ENCODE assay signal across 16 cellular contexts in genomic region chr16:4110065-4110464, GRCh38. TPM values are rescaled to one million over a fixed set of nuclear protein-coding genes. Genes with fewer than 3 reads are reported as not detected.
DNase-seq lines count a peak whose midpoint lies in the region; ATAC-seq and TF ChIP-seq lines count a peak whose summit lies in the region.
"Had no signal": no experiment of that assay in that cellular context is flagged by ENCODE, and none has a peak within 500 bp of the region (broad histone marks: within the 10 kb centered on the region; RNA-seq: fewer than 3 reads in every experiment).

No MANE protein-coding gene starts in this region.

- peak overlapping the region; percentile 82 for H3K27ac ChIP-seq in mesodermal cell (ENCODE audit: low read depth, low read length, severe bottlenecking)
- H3K27ac ChIP-seq: GM23248, HL-60 had no signal

- H3K27me3 Mint-ChIP-seq in Caco-2 (ENCODE audit: insufficient read depth, unreplicated experiment) = no peaks in the 10 kb centered on the region
- H3K27me3 Mint-ChIP-seq in WTC11 (ENCODE audit: low read depth) = peaks cover 13% of the 10 kb centered on the region

- H3K4me1 Mint-ChIP-seq in Caco-2 (ENCODE audit: low read depth, unreplicated experiment) (peaks cover 24% of the 10 kb centered on the region), WTC11 (peaks cover 43% of the 10 kb centered on the region)
- peaks cover 79% of the 10 kb centered on the region for H3K4me1 Mint-ChIP-seq in stimulated activated effector memory CD8-positive, alpha-beta T cell treated with anti-CD3 and anti-CD28 coated beads, Interleukin-12 subunit alpha, Interleukin-12 subunit beta, amount 100 ng/mL, for 72 hours

- no TSS peak for BruUV-seq in Caco-2 (replicated peaks; lab: Mats Ljungman, UMichigan)

- no peak overlapping the region for H3K4me3 ChIP-seq in Caco-2 (ENCODE audit: low read depth, low read length)
- no peak overlapping the region for H3K4me3 ChIP-seq in mesodermal cell (ENCODE audit: extremely low read depth, insufficient read depth, low read length, poor library complexity, severe bottlenecking)
- H3K4me3 ChIP-seq: GM23248, K562 had no signal

- no peaks in the 10 kb centered on the region for H3K9me3 Mint-ChIP-seq in Caco-2 (ENCODE audit: unreplicated experiment)
- no peaks in the 10 kb centered on the region for H3K9me3 Mint-ChIP-seq in WTC11
- no peaks in the 10 kb centered on the region for H3K9me3 Mint-ChIP-seq in stimulated activated effector memory CD8-positive, alpha-beta T cell treated with anti-CD3 and anti-CD28 coated beads, Interleukin-12 subunit alpha, Interleukin-12 subunit beta, amount 100 ng/mL, for 72 hours

- TF ChIP-seq CTCF in Caco-2 (IDR thresholded peaks at IDR 0.05; ENCODE audit: insufficient read depth in 1 of 2, low read depth in 1 of 2, low read length in 1 of 2, severe bottlenecking in 1 of 2, unreplicated experiment in 1 of 2) = no peak
- TF ChIP-seq CTCF in WTC11 (IDR thresholded peaks at IDR 0.05) = no peak

- WGBS in mesodermal cell (ENCODE audit: insufficient coverage in 2 of 2), 2 experiments = 90 to 96% methylated on average over 5 to 10 of the region's 13 CpGs

- H3K27ac Mint-ChIP-seq in Caco-2 (ENCODE audit: unreplicated experiment) (peak overlapping the region; percentile 10), WTC11 (peak overlapping the region; percentile 20; the same call in 1 of the 2 replicates)
- peak overlapping the region; percentile 48 for H3K27ac Mint-ChIP-seq in stimulated activated effector memory CD8-positive, alpha-beta T cell treated with anti-CD3 and anti-CD28 coated beads, Interleukin-12 subunit alpha, Interleukin-12 subunit beta, amount 100 ng/mL, for 72 hours

- CTCF ChIA-PET in Caco-2 (lab: Charles Lee) (no interaction called here), WTC11 (lab: Charles Lee) (interaction anchor here (1.0 kb wide), 1 partner anchor 127 kb away, joined by 3 read pairs; no protein-coding TSS in a partner anchor)

- DNase-seq in Caco-2 (no peak), WTC11 (ENCODE audit: low spot score) (no peak), cerebellar nuclear complex (lab: John Stamatoyannopoulos, UW) (no peak), NCI-H1105 treated with DMSO at 0.1 percent for 48 hours (lab: John Stamatoyannopoulos, UW) (no peak)
- no peak for DNase-seq in stimulated activated effector memory CD8-positive, alpha-beta T cell treated with anti-CD3 and anti-CD28 coated beads, Interleukin-12 subunit alpha, Interleukin-12 subunit beta, amount 100 ng/mL, for 72 hours (ENCODE audit: low spot score in 2 of 2)
- DNase-seq: BE2C, DMS 273 treated with DMSO at 0.1 percent for 48 hours, NCI-H1092, NCI-H1694 treated with DMSO at 0.1 percent for 48 hours, NCI-H446 treated with DMSO at 0.1 percent for 48 hours, NCI-H82 had no signal

- H3K9me3 ChIP-seq in Caco-2 (no peaks in the 10 kb centered on the region), mesodermal cell (ENCODE audit: control insufficient read depth, low read length) (no peaks in the 10 kb centered on the region)
- H3K9me3 ChIP-seq: BE2C had no signal

- ATAC-seq in WTC11 = no peak
- no peak for ATAC-seq in stimulated activated effector memory CD8-positive, alpha-beta T cell treated with anti-CD3 and anti-CD28 coated beads, Interleukin-12 subunit alpha, Interleukin-12 subunit beta, amount 100 ng/mL, for 72 hours
- no peak for ATAC-seq in HG03045 (IDR thresholded peaks at IDR 0.05; ENCODE audit: unreplicated experiment)
- ATAC-seq: K562 had no signal

- intact Hi-C loops in Caco-2 (cut with micrococcal nuclease; ENCODE audit: unreplicated experiment) = no loop called here

- POLR2A ChIA-PET in Caco-2 (lab: Charles Lee) (interaction anchor here (0.6 kb wide), 1 partner anchor 1386 kb away, joined by 7 read pairs; no protein-coding TSS in a partner anchor), WTC11 (lab: Charles Lee) (interaction anchor here (0.7 kb wide), 1 partner anchor 206 kb away, joined by 3 read pairs; the partner anchor contains the start of gene GLIS2)

- H3K36me3 ChIP-seq in Caco-2 (ENCODE audit: control insufficient read depth, insufficient read depth, low read length) (no peaks in the 10 kb centered on the region), mesodermal cell (ENCODE audit: control insufficient read depth, insufficient read depth, low read length) (peaks cover 26% of the 10 kb centered on the region)

- H3K4me3 Mint-ChIP-seq in Caco-2 (ENCODE audit: unreplicated experiment) (no peak overlapping the region), WTC11 (no peak overlapping the region)
- no peak overlapping the region for H3K4me3 Mint-ChIP-seq in stimulated activated effector memory CD8-positive, alpha-beta T cell treated with anti-CD3 and anti-CD28 coated beads, Interleukin-12 subunit alpha, Interleukin-12 subunit beta, amount 100 ng/mL, for 72 hours

- H3K4me1 ChIP-seq in Caco-2 = no peaks in the 10 kb centered on the region
- H3K4me1 ChIP-seq in mesodermal cell (ENCODE audit: control insufficient read depth, insufficient read depth, low read length, poor library complexity, severe bottlenecking) = peaks cover 58% of the 10 kb centered on the region

- H3K27me3 ChIP-seq in Caco-2 (replicated peaks; ENCODE audit: control insufficient read depth, insufficient read depth, low read length) = no peaks in the 10 kb centered on the region
- H3K27me3 ChIP-seq: BE2C had no signal

- H3K36me3 Mint-ChIP-seq in Caco-2 (ENCODE audit: insufficient read depth, unreplicated experiment) (peaks cover 6% of the 10 kb centered on the region), WTC11 (peaks cover 3% of the 10 kb centered on the region; the same call in 1 of the 2 replicates)
- peaks cover 12% of the 10 kb centered on the region for H3K36me3 Mint-ChIP-seq in stimulated activated effector memory CD8-positive, alpha-beta T cell treated with anti-CD3 and anti-CD28 coated beads, Interleukin-12 subunit alpha, Interleukin-12 subunit beta, amount 100 ng/mL, for 72 hours

TF ChIP-seq in WTC11, 78 proteins besides CTCF, POLR2A, EP300 and RAD21:
- TF ChIP-seq ERG (CRISPR knock-in tag; IDR thresholded peaks at IDR 0.05) (no peak), IRF2 (CRISPR knock-in tag; IDR thresholded peaks at IDR 0.05; ENCODE audit: borderline replicate concordance, low read depth) (no peak), FOXK1 (CRISPR knock-in tag; IDR thresholded peaks at IDR 0.05) (no peak), CREM (CRISPR knock-in tag; IDR thresholded peaks at IDR 0.05) (no peak)
- TF ChIP-seq, protein P1, sequence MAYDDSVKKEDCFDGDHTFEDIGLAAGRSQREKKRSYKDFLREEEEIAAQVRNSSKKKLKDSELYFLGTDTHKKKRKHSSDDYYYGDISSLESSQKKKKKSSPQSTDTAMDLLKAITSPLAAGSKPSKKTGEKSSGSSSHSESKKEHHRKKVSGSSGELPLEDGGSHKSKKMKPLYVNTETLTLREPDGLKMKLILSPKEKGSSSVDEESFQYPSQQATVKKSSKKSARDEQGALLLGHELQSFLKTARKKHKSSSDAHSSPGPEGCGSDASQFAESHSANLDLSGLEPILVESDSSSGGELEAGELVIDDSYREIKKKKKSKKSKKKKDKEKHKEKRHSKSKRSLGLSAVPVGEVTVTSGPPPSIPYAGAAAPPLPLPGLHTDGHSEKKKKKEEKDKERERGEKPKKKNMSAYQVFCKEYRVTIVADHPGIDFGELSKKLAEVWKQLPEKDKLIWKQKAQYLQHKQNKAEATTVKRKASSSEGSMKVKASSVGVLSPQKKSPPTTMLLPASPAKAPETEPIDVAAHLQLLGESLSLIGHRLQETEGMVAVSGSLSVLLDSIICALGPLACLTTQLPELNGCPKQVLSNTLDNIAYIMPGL (CRISPR knock-in tag; IDR thresholded peaks at IDR 0.05) = no peak
- TF ChIP-seq, protein P2, sequence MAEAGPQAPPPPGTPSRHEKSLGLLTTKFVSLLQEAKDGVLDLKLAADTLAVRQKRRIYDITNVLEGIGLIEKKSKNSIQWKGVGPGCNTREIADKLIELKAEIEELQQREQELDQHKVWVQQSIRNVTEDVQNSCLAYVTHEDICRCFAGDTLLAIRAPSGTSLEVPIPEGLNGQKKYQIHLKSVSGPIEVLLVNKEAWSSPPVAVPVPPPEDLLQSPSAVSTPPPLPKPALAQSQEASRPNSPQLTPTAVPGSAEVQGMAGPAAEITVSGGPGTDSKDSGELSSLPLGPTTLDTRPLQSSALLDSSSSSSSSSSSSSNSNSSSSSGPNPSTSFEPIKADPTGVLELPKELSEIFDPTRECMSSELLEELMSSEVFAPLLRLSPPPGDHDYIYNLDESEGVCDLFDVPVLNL (CRISPR knock-in tag; IDR thresholded peaks at IDR 0.05; ENCODE audit: borderline replicate concordance, low read depth) = no peak

RNA-seq across cellular contexts. Expression of gene ADCY9, which starts 6.2 kb away (rescaled TPM):
- total RNA-seq in Caco-2 (2022) = 11.5 and 12.6 TPM in 2 replicates
- 9.5 to 11.5 TPM (median 10.0 TPM) in 3 replicates for total RNA-seq in WTC11 (2021)
- 9.2 TPM for polyA plus RNA-seq in mesodermal cell (2013, experiment 1 of 2)
- polyA plus RNA-seq in mesodermal cell (2013, experiment 2 of 2) = 10.7 TPM
